ENCODE assay signal across 2 cellular contexts in genomic region chr18:11118051-11118450, GRCh38.
TF ChIP-seq lines count a peak whose summit lies in the region.

No MANE protein-coding gene starts in this region.

TF ChIP-seq in A549, 52 proteins besides CTCF, POLR2A, EP300 and RAD21 (continued from another document):
- TF ChIP-seq HMGXB4 (CRISPR knock-in tag; IDR thresholded peaks at IDR 0.05; ENCODE audit: borderline replicate concordance) (no peak), ELK1 (IDR thresholded peaks at IDR 0.05; ENCODE audit: low read depth, low read length) (no peak), HOXA7 (CRISPR knock-in tag; IDR thresholded peaks at IDR 0.05) (no peak), KDM5A (IDR thresholded peaks at IDR 0.05) (no peak), ZNF302 (CRISPR knock-in tag; IDR thresholded peaks at IDR 0.05) (no peak), SREBF2 (IDR thresholded peaks at IDR 0.05) (no peak), MAFK (IDR thresholded peaks at IDR 0.05; ENCODE audit: partially characterized antibody) (no peak)
TF ChIP-seq in A549: peak in this region for 0.

TF ChIP-seq in HepG2, 621 proteins besides CTCF, POLR2A, EP300 and RAD21 (continued from another document and continues in another):
- TF ChIP-seq ATF1 (CRISPR knock-in tag; IDR thresholded peaks at IDR 0.05) (no peak), CSRNP1 (CRISPR knock-in tag; IDR thresholded peaks at IDR 0.05) (no peak), ZSCAN21 (CRISPR knock-in tag; IDR thresholded peaks at IDR 0.05; ENCODE audit: borderline replicate concordance) (0 out of 2 replicates have a peak, but pooled peaks have one; percentile 14), THAP9 (CRISPR knock-in tag; IDR thresholded peaks at IDR 0.05; ENCODE audit: borderline replicate concordance) (no peak), SAFB2 (CRISPR knock-in tag; IDR thresholded peaks at IDR 0.05; ENCODE audit: borderline replicate concordance, low read depth) (no peak), NR2F1 (CRISPR knock-in tag; IDR thresholded peaks at IDR 0.05) (0 out of 4 replicates have a peak, but pooled peaks of 1 of the 2 experiments have one; percentile 33), ZNF331 (CRISPR knock-in tag; IDR thresholded peaks at IDR 0.05) (0 out of 2 replicates have a peak, but pooled peaks have one; percentile 14), ZNF282 (IDR thresholded peaks at IDR 0.05; ENCODE audit: partially characterized antibody) (no peak), FOXO1 (CRISPR knock-in tag; IDR thresholded peaks at IDR 0.05) (peak; percentile 70), ZBTB7A (CRISPR knock-in tag; IDR thresholded peaks at IDR 0.05) (no peak), RERE (CRISPR knock-in tag; IDR thresholded peaks at IDR 0.05; ENCODE audit: low read depth) (no peak), KAT2B (IDR thresholded peaks at IDR 0.05; ENCODE audit: borderline replicate concordance, low read depth, low read length) (no peak), SOX13 (IDR thresholded peaks at IDR 0.05) (no peak), SOX13 (CRISPR knock-in tag; conservative IDR thresholded peaks at IDR 0.05 in 1 of 2, IDR thresholded peaks at IDR 0.05 in 1 of 2) (peak in 1 of 2 experiments; percentile 72; a peak in 1 of 4 replicates), ZNF775 (CRISPR knock-in tag; IDR thresholded peaks at IDR 0.05; ENCODE audit: borderline replicate concordance) (no peak), TERF1 (CRISPR knock-in tag; IDR thresholded peaks at IDR 0.05) (no peak), ZNF740 (CRISPR knock-in tag; IDR thresholded peaks at IDR 0.05) (no peak), MXD3 (CRISPR knock-in tag; IDR thresholded peaks at IDR 0.05) (no peak), PBX2 (CRISPR knock-in tag; IDR thresholded peaks at IDR 0.05) (no peak), RARA (CRISPR knock-in tag; IDR thresholded peaks at IDR 0.05) (peak; percentile 57), FOXJ3 (CRISPR knock-in tag; IDR thresholded peaks at IDR 0.05; ENCODE audit: borderline replicate concordance) (peak; percentile 35; the same call in 1 of the 2 replicates), ZNF597 (CRISPR knock-in tag; IDR thresholded peaks at IDR 0.05) (no peak), ZNF563 (CRISPR knock-in tag; IDR thresholded peaks at IDR 0.05) (no peak), ARID5B (CRISPR knock-in tag; IDR thresholded peaks at IDR 0.05) (peak; percentile 79), ZNF710 (CRISPR knock-in tag; IDR thresholded peaks at IDR 0.05; ENCODE audit: borderline replicate concordance) (peak; percentile 80; the same call in 1 of the 2 replicates), ZNF644 (CRISPR knock-in tag; IDR thresholded peaks at IDR 0.05; ENCODE audit: low read depth) (peak; percentile 74), THRA (CRISPR knock-in tag; IDR thresholded peaks at IDR 0.05; ENCODE audit: borderline replicate concordance) (peak; percentile 71; the same call in 1 of the 2 replicates), BORCS8-MEF2B (CRISPR knock-in tag; IDR thresholded peaks at IDR 0.05) (no peak), SMC3 (IDR thresholded peaks at IDR 0.05; ENCODE audit: low read length) (no peak), SOX6 (IDR thresholded peaks at IDR 0.05) (no peak), SOX6 (CRISPR knock-in tag; IDR thresholded peaks at IDR 0.05) (peak; percentile 78)
